Comparison of ENCODE assay signal across 16 cellular contexts in the genomic region with DNA sequence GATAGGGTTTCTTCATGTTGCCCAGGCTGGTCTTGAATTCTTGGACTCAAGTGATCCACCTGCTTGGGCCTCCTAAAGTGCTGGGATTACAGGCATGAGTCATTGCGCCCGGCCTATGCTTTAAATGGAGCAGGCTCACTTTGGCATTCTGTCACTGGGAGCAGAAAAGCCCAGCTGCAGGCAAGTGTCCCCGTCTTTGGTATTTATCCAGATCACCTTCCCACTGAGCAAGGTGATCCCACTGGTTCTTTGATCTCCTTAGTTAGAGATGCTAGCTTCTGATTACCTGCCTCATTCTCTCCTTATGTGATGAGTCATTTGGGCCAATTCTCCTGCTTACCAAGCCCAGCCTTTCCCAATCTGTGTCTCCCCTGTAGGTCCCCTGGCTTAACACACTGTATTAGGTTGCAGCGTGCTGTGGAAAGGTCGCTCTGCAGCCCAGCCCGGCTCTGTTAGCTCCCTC. TPM values are rescaled to one million over a fixed set of nuclear protein-coding genes. Genes with fewer than 3 reads are reported as not detected.
DNase-seq lines count a peak whose midpoint lies in the region; ATAC-seq and TF ChIP-seq lines count a peak whose summit lies in the region.
"Had no signal": no experiment of that assay in that cellular context is flagged by ENCODE, and none has a peak within 500 bp of the region (broad histone marks: within the 10 kb centered on the region; RNA-seq: fewer than 3 reads in every experiment).

No MANE protein-coding gene starts in this region.

- H3K36me3 Mint-ChIP-seq in GM23338 (ENCODE audit: low read depth): peaks cover 26% of the 10 kb centered on the region

- H3K27me3 ChIP-seq in GM23338 (ENCODE audit: insufficient read depth) (no peaks in the 10 kb centered on the region), MG63 (no peaks in the 10 kb centered on the region), ectodermal cell (ENCODE audit: control insufficient read depth, insufficient read depth, low read length, poor library complexity, severe bottlenecking) (no peaks in the 10 kb centered on the region), osteoblast (ENCODE audit: insufficient read depth, low read length) (no peaks in the 10 kb centered on the region), left ventricle myocardium inferior (ENCODE audit: low read depth) (no peaks in the 10 kb centered on the region)

- H3K9me3 ChIP-seq in MG63: no peaks in the 10 kb centered on the region
- no peaks in the 10 kb centered on the region for H3K9me3 ChIP-seq in ectodermal cell (ENCODE audit: control insufficient read depth, low read length)
- no peaks in the 10 kb centered on the region for H3K9me3 ChIP-seq in osteoblast (ENCODE audit: low read depth, low read length)
- no peaks in the 10 kb centered on the region for H3K9me3 ChIP-seq in left ventricle myocardium inferior (replicated peaks)
- H3K9me3 ChIP-seq: HAP-1 had no signal

- peak; percentile 70 for DNase-seq in GM23338 (ENCODE audit: low spot score)
- peak; percentile 8 for DNase-seq in MG63
- peak; percentile 31 for DNase-seq in osteoblast (ENCODE audit: insufficient read length, low spot score, missing footprints)
- no peak for DNase-seq in middle frontal gyrus (ENCODE audit: extremely low spot score, low spot score)
- DNase-seq in activated CD4-positive, alpha-beta T cell treated with anti-CD3 and anti-CD28 coated beads for 48 hours: no peak
- DNase-seq in left ventricle myocardium inferior: no peak
- DNase-seq in NCI-H2227 (lab: John Stamatoyannopoulos, UW; ENCODE audit: unreplicated experiment): no peak
- DNase-seq: amniotic stem cell; Calu3; effector memory CD4-positive, alpha-beta T cell; retina; substantia nigra had no signal

- 56 to 60% methylated on average over 6 of the region's 6 CpGs for WGBS in ectodermal cell, 2 experiments

- intact Hi-C loops in left ventricle myocardium inferior (cut with micrococcal nuclease): no loop called here

- H3K9me3 Mint-ChIP-seq in GM23338: no peaks in the 10 kb centered on the region

- H3K4me3 Mint-ChIP-seq in GM23338: no peak overlapping the region

- no peak overlapping the region for H3K27ac ChIP-seq in GM23338 (ENCODE audit: low read depth)
- H3K27ac ChIP-seq in ectodermal cell (ENCODE audit: insufficient read depth, low read depth, low read length, poor library complexity, severe bottlenecking): peak overlapping the region; percentile 55
- no peak overlapping the region for H3K27ac ChIP-seq in osteoblast (ENCODE audit: low read depth, low read length)
- H3K27ac ChIP-seq in left ventricle myocardium inferior (replicated peaks): no peak overlapping the region
- H3K27ac ChIP-seq: KMS-11 had no signal

- H3K9me2 ChIP-seq in GM23338 (ENCODE audit: insufficient read depth): no peaks in the 10 kb centered on the region

- peaks cover 19% of the 10 kb centered on the region for H3K27me3 Mint-ChIP-seq in GM23338 (ENCODE audit: insufficient read depth, low read depth, poor library complexity)

- peak; percentile 19 for ATAC-seq in GM23338

- H3K36me3 ChIP-seq in GM23338 (ENCODE audit: insufficient read depth) (peaks cover 9% of the 10 kb centered on the region; the same call in 1 of the 2 replicates), MG63 (no peaks in the 10 kb centered on the region), ectodermal cell (ENCODE audit: control insufficient read depth, insufficient read depth, low read length) (peaks cover 9% of the 10 kb centered on the region), osteoblast (ENCODE audit: insufficient read depth, low read length) (no peaks in the 10 kb centered on the region), left ventricle myocardium inferior (peaks cover 7% of the 10 kb centered on the region)
- H3K36me3 ChIP-seq: HAP-1 had no signal

- H3F3A ChIP-seq in GM23338 (replicated peaks; ENCODE audit: low read depth): 0 out of 2 replicates have a peak, but pooled peaks cover 2% of the 10 kb centered on the region

- H3K4me1 Mint-ChIP-seq in GM23338: peaks cover 4% of the 10 kb centered on the region; the same call in 1 of the 3 replicates

- peaks cover 12% of the 10 kb centered on the region for H3K79me2 ChIP-seq in GM23338 (replicated peaks; ENCODE audit: insufficient read depth)
- peaks cover 16% of the 10 kb centered on the region for H3K79me2 ChIP-seq in osteoblast (ENCODE audit: insufficient read depth, low read length)

- H3K27ac Mint-ChIP-seq in GM23338: peak overlapping the region; percentile 55

- TF ChIP-seq CTCF in GM23338 (conservative IDR thresholded peaks at IDR 0.05; ENCODE audit: low read depth in 2 of 2) (no peak), osteoblast (IDR thresholded peaks at IDR 0.05; ENCODE audit: extremely low read depth, low read depth, low read length) (no peak), left ventricle myocardium inferior (IDR thresholded peaks at IDR 0.05; ENCODE audit: borderline replicate concordance) (no peak)

- H3K4me2 ChIP-seq in GM23338 (no peak overlapping the region), osteoblast (ENCODE audit: insufficient read depth, low read length) (no peak overlapping the region)
- H3K4me2 ChIP-seq: KMS-11 had no signal

- H4K20me1 ChIP-seq in GM23338 (replicated peaks; ENCODE audit: insufficient read depth) (peaks cover 7% of the 10 kb centered on the region), osteoblast (ENCODE audit: insufficient read depth, low read length) (peaks cover 7% of the 10 kb centered on the region)

- H3K4me3 ChIP-seq in GM23338: no peak overlapping the region
- H3K4me3 ChIP-seq in MG63: no peak overlapping the region
- H3K4me3 ChIP-seq in ectodermal cell (ENCODE audit: insufficient read depth, low read depth, low read length): no peak overlapping the region
- H3K4me3 ChIP-seq in osteoblast (ENCODE audit: insufficient read depth, low read length): no peak overlapping the region
- H3K4me3 ChIP-seq in left ventricle myocardium inferior: no peak overlapping the region
- H3K4me3 ChIP-seq: HAP-1 had no signal

- no peak overlapping the region for H2AFZ ChIP-seq in GM23338
- no peak overlapping the region for H2AFZ ChIP-seq in osteoblast (ENCODE audit: low read length)

- H3K4me1 ChIP-seq in GM23338 (ENCODE audit: insufficient read depth) (0 out of 2 replicates have a peak, but pooled peaks cover 6% of the 10 kb centered on the region), ectodermal cell (ENCODE audit: control insufficient read depth, insufficient read depth, low read length) (no peaks in the 10 kb centered on the region), osteoblast (ENCODE audit: insufficient read depth, low read length) (peaks cover 18% of the 10 kb centered on the region), left ventricle myocardium inferior (peaks cover 19% of the 10 kb centered on the region)
- H3K4me1 ChIP-seq: HAP-1 had no signal

TF ChIP-seq in GM23338, 12 proteins besides CTCF, POLR2A, EP300 and RAD21 (continues in another document):
- TF ChIP-seq, protein P1, sequence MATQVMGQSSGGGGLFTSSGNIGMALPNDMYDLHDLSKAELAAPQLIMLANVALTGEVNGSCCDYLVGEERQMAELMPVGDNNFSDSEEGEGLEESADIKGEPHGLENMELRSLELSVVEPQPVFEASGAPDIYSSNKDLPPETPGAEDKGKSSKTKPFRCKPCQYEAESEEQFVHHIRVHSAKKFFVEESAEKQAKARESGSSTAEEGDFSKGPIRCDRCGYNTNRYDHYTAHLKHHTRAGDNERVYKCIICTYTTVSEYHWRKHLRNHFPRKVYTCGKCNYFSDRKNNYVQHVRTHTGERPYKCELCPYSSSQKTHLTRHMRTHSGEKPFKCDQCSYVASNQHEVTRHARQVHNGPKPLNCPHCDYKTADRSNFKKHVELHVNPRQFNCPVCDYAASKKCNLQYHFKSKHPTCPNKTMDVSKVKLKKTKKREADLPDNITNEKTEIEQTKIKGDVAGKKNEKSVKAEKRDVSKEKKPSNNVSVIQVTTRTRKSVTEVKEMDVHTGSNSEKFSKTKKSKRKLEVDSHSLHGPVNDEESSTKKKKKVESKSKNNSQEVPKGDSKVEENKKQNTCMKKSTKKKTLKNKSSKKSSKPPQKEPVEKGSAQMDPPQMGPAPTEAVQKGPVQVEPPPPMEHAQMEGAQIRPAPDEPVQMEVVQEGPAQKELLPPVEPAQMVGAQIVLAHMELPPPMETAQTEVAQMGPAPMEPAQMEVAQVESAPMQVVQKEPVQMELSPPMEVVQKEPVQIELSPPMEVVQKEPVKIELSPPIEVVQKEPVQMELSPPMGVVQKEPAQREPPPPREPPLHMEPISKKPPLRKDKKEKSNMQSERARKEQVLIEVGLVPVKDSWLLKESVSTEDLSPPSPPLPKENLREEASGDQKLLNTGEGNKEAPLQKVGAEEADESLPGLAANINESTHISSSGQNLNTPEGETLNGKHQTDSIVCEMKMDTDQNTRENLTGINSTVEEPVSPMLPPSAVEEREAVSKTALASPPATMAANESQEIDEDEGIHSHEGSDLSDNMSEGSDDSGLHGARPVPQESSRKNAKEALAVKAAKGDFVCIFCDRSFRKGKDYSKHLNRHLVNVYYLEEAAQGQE (IDR thresholded peaks at IDR 0.05; ENCODE audit: unreplicated experiment): no peak
- TF ChIP-seq ZNF114 (CRISPR knock-in tag; IDR thresholded peaks at IDR 0.05): no peak
- no peak for TF ChIP-seq STAT1 (IDR thresholded peaks at IDR 0.05; ENCODE audit: unreplicated experiment)
- TF ChIP-seq ZNF331 (CRISPR knock-in tag; IDR thresholded peaks at IDR 0.05; ENCODE audit: low read depth): no peak
- no peak for TF ChIP-seq EZH2phosphoT487 (IDR thresholded peaks at IDR 0.05; ENCODE audit: unreplicated experiment)

RNA-seq across cellular contexts. Expression of a gene that starts 39.3 kb away (rescaled TPM):
- total RNA-seq in GM23338 (2014; rRNA removed; shearing (Covaris generic)): not detected in 2 replicates
- 1.2 and 1.8 TPM in 2 replicates for polyA plus RNA-seq in GM23338 (2016; fragmentation: Nextera tagmentation; extraction: Ambion mirVana)
- not detected in 2 replicates for total RNA-seq in MG63 (2014; rRNA removed; shearing (Covaris generic); ENCODE audit: low replicate concordance)
- not detected for polyA plus RNA-seq in ectodermal cell (2013, experiment 1 of 4)
- polyA plus RNA-seq in ectodermal cell (2013, experiment 2 of 4): not detected
- not detected for polyA plus RNA-seq in ectodermal cell (2013, experiment 3 of 4)
- not detected for polyA plus RNA-seq in ectodermal cell (2013, experiment 4 of 4)
- total RNA-seq in osteoblast: under 0.01 TPM in 1 of 2 replicates, not detected in the other
- not detected for total RNA-seq in left ventricle myocardium inferior
- total RNA-seq: Calu3, mesenteric fat pad had no signal

RNA-seq across cellular contexts. Expression of a gene that starts 45.3 kb away (rescaled TPM):
- total RNA-seq in GM23338 (2014; rRNA removed; shearing (Covaris generic)): 36.9 and 44.0 TPM in 2 replicates
- polyA plus RNA-seq in GM23338 (2016; fragmentation: Nextera tagmentation; extraction: Ambion mirVana): 40.8 and 41.5 TPM in 2 replicates
- 0.54 and 4.5 TPM in 2 replicates for total RNA-seq in MG63 (2014; rRNA removed; shearing (Covaris generic); ENCODE audit: low replicate concordance)
- polyA plus RNA-seq in ectodermal cell (2013, experiment 1 of 4): 55.2 TPM
- 65.8 TPM for polyA plus RNA-seq in ectodermal cell (2013, experiment 2 of 4)
- 42.9 TPM for polyA plus RNA-seq in ectodermal cell (2013, experiment 3 of 4)
- polyA plus RNA-seq in ectodermal cell (2013, experiment 4 of 4): 41.2 TPM
- total RNA-seq in osteoblast: 13.8 and 16.5 TPM in 2 replicates
- 20.9 TPM for total RNA-seq in left ventricle myocardium inferior

Comparison
In these comparisons a context has a peak if more than half of its experiments do, and no peak if none do; other contexts are left out.
1. DNase-seq: peak in GM23338 (single experiment), MG63 (single experiment) and osteoblast (single experiment); none in middle frontal gyrus (single experiment), activated CD4-positive, alpha-beta T cell treated with anti-CD3 and anti-CD28 coated beads for 48 hours (single experiment), left ventricle myocardium inferior (single experiment) and NCI-H2227 (single experiment).